ENCODE assay signal across 1 cellular context in genomic region chr1:234610582-234611152, GRCh38.
TF ChIP-seq lines count a peak whose summit lies in the region.

No MANE protein-coding gene starts in this region.

TF ChIP-seq in HepG2, 621 proteins besides CTCF, POLR2A, EP300 and RAD21 (continued from another document and continues in another):
- TF ChIP-seq E2F2 (CRISPR knock-in tag; IDR thresholded peaks at IDR 0.05; ENCODE audit: borderline replicate concordance) = no peak
- TF ChIP-seq ZNF510 (CRISPR knock-in tag; IDR thresholded peaks at IDR 0.05; ENCODE audit: low read depth) = peak; percentile 77; the same call in 1 of the 2 replicates
- TF ChIP-seq ZBTB2 (CRISPR knock-in tag; IDR thresholded peaks at IDR 0.05; ENCODE audit: low read depth) = peak; percentile 78; the same call in 1 of the 2 replicates
- TF ChIP-seq RFX3 (CRISPR knock-in tag; IDR thresholded peaks at IDR 0.05) = no peak
- no peak for TF ChIP-seq TBX2 (CRISPR knock-in tag; IDR thresholded peaks at IDR 0.05; ENCODE audit: borderline replicate concordance)
- peak; percentile 81 for TF ChIP-seq ZNF709 (CRISPR knock-in tag; IDR thresholded peaks at IDR 0.05)
- TF ChIP-seq CCDC6 (CRISPR knock-in tag; IDR thresholded peaks at IDR 0.05) = no peak; the same call in 1 of the 2 replicates
- TF ChIP-seq ERF (CRISPR knock-in tag; IDR thresholded peaks at IDR 0.05) = peak; percentile 54
- TF ChIP-seq ZNF746 (CRISPR knock-in tag; IDR thresholded peaks at IDR 0.05) = no peak; the same call in none of the 2 replicates
- 0 out of 4 replicates have a peak, but pooled peaks of 1 of the 2 experiments have one; percentile 56 for TF ChIP-seq ATF4 (CRISPR knock-in tag; IDR thresholded peaks at IDR 0.05)
- TF ChIP-seq ZBTB7B (CRISPR knock-in tag; IDR thresholded peaks at IDR 0.05) = peak; percentile 33; the same call in 1 of the 2 replicates
- peak; percentile 70; the same call in 1 of the 2 replicates for TF ChIP-seq TFAP4 (IDR thresholded peaks at IDR 0.05; ENCODE audit: borderline replicate concordance, low read depth)
- no peak for TF ChIP-seq PTBP1 (IDR thresholded peaks at IDR 0.05; ENCODE audit: low read depth, low read length, poor library complexity, severe bottlenecking)
- TF ChIP-seq HNRNPLL (IDR thresholded peaks at IDR 0.05; ENCODE audit: low read depth, low read length, poor library complexity, severe bottlenecking) = peak; percentile 74
- no peak for TF ChIP-seq NCOA2 (CRISPR knock-in tag; IDR thresholded peaks at IDR 0.05)
- TF ChIP-seq ARID3A (IDR thresholded peaks at IDR 0.05; ENCODE audit: low read depth, low read length) = no peak
- peak; percentile 43; the same call in 1 of the 2 replicates for TF ChIP-seq HDAC2 (CRISPR knock-in tag; IDR thresholded peaks at IDR 0.05)
- TF ChIP-seq HNRNPL (IDR thresholded peaks at IDR 0.05; ENCODE audit: low read depth, low read length) = peak; percentile 45; the same call in 1 of the 2 replicates
- no peak for TF ChIP-seq U2AF2 (IDR thresholded peaks at IDR 0.05; ENCODE audit: low read depth, low read length)
- TF ChIP-seq ZBED4 (CRISPR knock-in tag; IDR thresholded peaks at IDR 0.05; ENCODE audit: borderline replicate concordance) = peak; percentile 52; the same call in 1 of the 2 replicates
- TF ChIP-seq ZNF672 (CRISPR knock-in tag; IDR thresholded peaks at IDR 0.05) = peak; percentile 94; the same call in 1 of the 2 replicates
- 0 out of 2 replicates have a peak, but pooled peaks have one; percentile 45 for TF ChIP-seq ZBTB37 (CRISPR knock-in tag; IDR thresholded peaks at IDR 0.05)
- TF ChIP-seq ZNF841 (CRISPR knock-in tag; IDR thresholded peaks at IDR 0.05; ENCODE audit: borderline replicate concordance) = peak; percentile 80; the same call in 1 of the 2 replicates
- peak; percentile 52; the same call in 1 of the 2 replicates for TF ChIP-seq GATAD2A (CRISPR knock-in tag; IDR thresholded peaks at IDR 0.05)
- TF ChIP-seq ZNF431 (CRISPR knock-in tag; IDR thresholded peaks at IDR 0.05; ENCODE audit: borderline replicate concordance, low read depth) = peak; percentile 95
- 0 out of 2 replicates have a peak, but pooled peaks have one; percentile 22 for TF ChIP-seq HCFC1 (IDR thresholded peaks at IDR 0.05; ENCODE audit: low read depth, low read length)
- TF ChIP-seq ZFP36L2 (CRISPR knock-in tag; IDR thresholded peaks at IDR 0.05) = no peak
- peak; percentile 50; the same call in 1 of the 2 replicates for TF ChIP-seq PITX1 (CRISPR knock-in tag; IDR thresholded peaks at IDR 0.05)
- TF ChIP-seq ATF2 (CRISPR knock-in tag; IDR thresholded peaks at IDR 0.05) = no peak; the same call in 1 of the 2 replicates
- TF ChIP-seq ZNF460 (CRISPR knock-in tag; IDR thresholded peaks at IDR 0.05; ENCODE audit: borderline replicate concordance) = no peak
- peak; percentile 82; the same call in 1 of the 2 replicates for TF ChIP-seq HINFP (CRISPR knock-in tag; IDR thresholded peaks at IDR 0.05; ENCODE audit: low read depth)
- no peak for TF ChIP-seq HMGA1 (CRISPR knock-in tag; conservative IDR thresholded peaks at IDR 0.05)
- 0 out of 2 replicates have a peak, but pooled peaks have one; percentile 43 for TF ChIP-seq ZNF619 (CRISPR knock-in tag; IDR thresholded peaks at IDR 0.05)
- TF ChIP-seq ZNF296 (CRISPR knock-in tag; conservative IDR thresholded peaks at IDR 0.05) = peak; percentile 82; the same call in 1 of the 2 replicates
- peak; percentile 90; the same call in 1 of the 2 replicates for TF ChIP-seq DR1 (CRISPR knock-in tag; IDR thresholded peaks at IDR 0.05)
- peak; percentile 89; the same call in 1 of the 2 replicates for TF ChIP-seq GTF3A (CRISPR knock-in tag; conservative IDR thresholded peaks at IDR 0.05)
- TF ChIP-seq ZNF556 (CRISPR knock-in tag; IDR thresholded peaks at IDR 0.05; ENCODE audit: borderline replicate concordance) = peak; percentile 79; the same call in 1 of the 2 replicates
- no peak for TF ChIP-seq ZNF136 (CRISPR knock-in tag; IDR thresholded peaks at IDR 0.05; ENCODE audit: low read depth)
- TF ChIP-seq SNAPC2 (CRISPR knock-in tag; IDR thresholded peaks at IDR 0.05) = 0 out of 2 replicates have a peak, but pooled peaks have one; percentile 7
- TF ChIP-seq NFRKB (IDR thresholded peaks at IDR 0.05) = no peak
- peak; percentile 99 for TF ChIP-seq RBM22 (optimal IDR thresholded peaks at IDR 0.05; ENCODE audit: low read length)
- peak; percentile 82; the same call in 1 of the 2 replicates for TF ChIP-seq ARID2 (CRISPR knock-in tag; IDR thresholded peaks at IDR 0.05; ENCODE audit: borderline replicate concordance)
- peak; percentile 81 for TF ChIP-seq ZNF678 (CRISPR knock-in tag; IDR thresholded peaks at IDR 0.05)
- peak; percentile 84 for TF ChIP-seq MYC (CRISPR knock-in tag; IDR thresholded peaks at IDR 0.05; ENCODE audit: borderline replicate concordance)
- TF ChIP-seq ESRRA (CRISPR knock-in tag; IDR thresholded peaks at IDR 0.05; ENCODE audit: low read depth) = peak; percentile 79; the same call in 1 of the 2 replicates
- no peak for TF ChIP-seq ZNF513 (CRISPR knock-in tag; conservative IDR thresholded peaks at IDR 0.05)
- 0 out of 2 replicates have a peak, but pooled peaks have one; percentile 50 for TF ChIP-seq ZNF350 (CRISPR knock-in tag; IDR thresholded peaks at IDR 0.05; ENCODE audit: borderline replicate concordance, low read depth)
- TF ChIP-seq RBFOX2 (IDR thresholded peaks at IDR 0.05; ENCODE audit: low read depth, low read length) = peak; percentile 93
